1 cellular context compared by ENCODE assay signal in the genomic region with DNA sequence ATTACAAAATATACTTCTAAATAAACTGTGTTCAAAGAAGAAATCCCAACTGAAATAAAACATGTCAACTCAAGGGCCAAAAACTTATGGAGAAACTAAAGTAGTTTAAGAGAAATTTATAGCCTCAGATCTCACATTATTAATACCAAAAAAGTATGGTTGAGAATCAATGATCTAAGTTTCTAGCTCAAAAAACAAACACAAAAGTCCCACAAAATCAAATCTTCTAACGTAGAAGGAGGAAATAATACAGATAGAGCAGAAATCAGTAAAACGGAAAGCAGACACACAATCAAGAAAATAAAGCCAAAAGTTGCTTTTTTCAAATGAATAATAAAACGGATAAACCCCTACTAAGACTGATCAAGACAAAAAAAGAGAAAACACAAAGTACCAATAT.
TF ChIP-seq lines count a peak whose summit lies in the region.

No MANE protein-coding gene starts in this region.

TF ChIP-seq in K562, 482 proteins besides CTCF, POLR2A, EP300 and RAD21 (continued from another document):
- TF ChIP-seq TCF3 (CRISPR knock-in tag; IDR thresholded peaks at IDR 0.05) = no peak
- no peak for TF ChIP-seq PHF21A (IDR thresholded peaks at IDR 0.05; ENCODE audit: borderline replicate concordance, low read depth)
- peak; percentile 95 for TF ChIP-seq CBX2 (IDR thresholded peaks at IDR 0.05; ENCODE audit: insufficient read depth, low read length, poor library complexity, severe bottlenecking)
- TF ChIP-seq ZNF134 (CRISPR knock-in tag; conservative IDR thresholded peaks at IDR 0.05) = no peak
